16 cellular contexts compared by ENCODE assay signal in genomic region chr1:218613105-218613504, GRCh38.
"Had no signal": no experiment of that assay in that cellular context is flagged by ENCODE, and none has a peak within 500 bp of the region (broad histone marks: within the 10 kb centered on the region; RNA-seq: fewer than 3 reads in every experiment).

No MANE protein-coding gene starts in this region.

- H3K4me1 ChIP-seq: ascending aorta, foreskin keratinocyte, left lung, transverse colon had no signal

- H3K4me2 ChIP-seq: smooth muscle cell had no signal

- DNase-seq: activated CD4-positive, alpha-beta T cell treated with anti-CD3 and anti-CD28 coated beads for 48 hours; activated CD8-positive, alpha-beta memory T cell treated with anti-CD3 and anti-CD28 coated beads, Interleukin-2, amount 50 U/mL, for 48 hours; activated CD8-positive, alpha-beta T cell treated with anti-CD3 and anti-CD28 coated beads, Interleukin-2, amount 10 ng/mL, durations not matched to agents 7 days and 5 days; activated naive CD4-positive, alpha-beta T cell treated with Interleukin-2 at 50 U/mL for 16 hours; activated naive CD8-positive, alpha-beta T cell treated with anti-CD3 and anti-CD28 coated beads, Interleukin-2, amount 50 U/mL, for 24 hours; foreskin keratinocyte; islet precursor cell; left lung; occipital lobe; right cardiac atrium; stimulated activated naive B cell treated with anti-CD40 and anti-IgM and Interleukin-4, amounts not matched to agents 10 μg/mL and 1 μg/mL and 100 μg/mL, for 72 hours; substantia nigra; transverse colon had no signal

- H3K27me3 ChIP-seq: ascending aorta, cardiac muscle cell, foreskin keratinocyte, left lung, transverse colon had no signal

- H3K27ac ChIP-seq: ascending aorta, cardiac muscle cell, foreskin keratinocyte, left lung, transverse colon had no signal

- H3K36me3 ChIP-seq: ascending aorta, cardiac muscle cell, left lung, transverse colon had no signal

- H3K4me3 ChIP-seq: ascending aorta, cardiac muscle cell, left lung, smooth muscle cell, transverse colon had no signal

- H3K9me3 ChIP-seq: transverse colon had no signal
